Comparison of ENCODE assay signal across 1 cellular context in genomic region chr12:52741378-52742195, GRCh38.
TF ChIP-seq lines count a peak whose summit lies in the region.

No MANE protein-coding gene starts in this region.

TF ChIP-seq in HepG2, 621 proteins besides CTCF, POLR2A, EP300 and RAD21 (continued from another document and continues in another):
- TF ChIP-seq GPBP1L1 (CRISPR knock-in tag; IDR thresholded peaks at IDR 0.05) (no peak), ZNF512B (CRISPR knock-in tag; IDR thresholded peaks at IDR 0.05; ENCODE audit: borderline replicate concordance) (no peak), PAF1 (CRISPR knock-in tag; IDR thresholded peaks at IDR 0.05) (no peak), TAF1 (CRISPR knock-in tag; IDR thresholded peaks at IDR 0.05) (no peak), KLF16 (CRISPR knock-in tag; IDR thresholded peaks at IDR 0.05) (peak in 1 of 2 experiments; percentile 82; a peak in 1 of 4 replicates), ZNF605 (CRISPR knock-in tag; IDR thresholded peaks at IDR 0.05) (peak; percentile 55; the same call in 1 of the 2 replicates), ZBTB8A (CRISPR knock-in tag; IDR thresholded peaks at IDR 0.05; ENCODE audit: borderline replicate concordance, low read depth) (no peak), SATB2 (CRISPR knock-in tag; IDR thresholded peaks at IDR 0.05) (peak; percentile 75; the same call in 1 of the 2 replicates), ZNF382 (CRISPR knock-in tag; IDR thresholded peaks at IDR 0.05; ENCODE audit: borderline replicate concordance) (no peak), ZBTB33 (CRISPR knock-in tag; IDR thresholded peaks at IDR 0.05) (no peak), CHCHD3 (CRISPR knock-in tag; IDR thresholded peaks at IDR 0.05) (no peak), NR1H2 (CRISPR knock-in tag; IDR thresholded peaks at IDR 0.05; ENCODE audit: borderline replicate concordance, low read depth) (no peak), ZNF160 (CRISPR knock-in tag; IDR thresholded peaks at IDR 0.05) (no peak), MBNL3 (CRISPR knock-in tag; conservative IDR thresholded peaks at IDR 0.05) (no peak), ZBTB38 (CRISPR knock-in tag; IDR thresholded peaks at IDR 0.05) (no peak), RNF219 (CRISPR knock-in tag; IDR thresholded peaks at IDR 0.05) (no peak), ZGPAT (CRISPR knock-in tag; IDR thresholded peaks at IDR 0.05) (no peak), UBTF (CRISPR knock-in tag; IDR thresholded peaks at IDR 0.05) (no peak), TERF1 (CRISPR knock-in tag; IDR thresholded peaks at IDR 0.05) (no peak), KLF12 (CRISPR knock-in tag; IDR thresholded peaks at IDR 0.05; ENCODE audit: borderline replicate concordance) (no peak), ZNF512 (CRISPR knock-in tag; IDR thresholded peaks at IDR 0.05) (no peak), RCOR2 (CRISPR knock-in tag; IDR thresholded peaks at IDR 0.05) (no peak), FOXP4 (CRISPR knock-in tag; IDR thresholded peaks at IDR 0.05) (no peak), NKX3-1 (CRISPR knock-in tag; IDR thresholded peaks at IDR 0.05) (peak; percentile 75; the same call in 1 of the 2 replicates), SYNCRIP (IDR thresholded peaks at IDR 0.05; ENCODE audit: insufficient read depth, low read depth, low read length) (no peak), TGIF2 (CRISPR knock-in tag; IDR thresholded peaks at IDR 0.05) (peak; percentile 59; the same call in 1 of the 2 replicates), ZNF674 (CRISPR knock-in tag; IDR thresholded peaks at IDR 0.05; ENCODE audit: low read depth) (no peak), NR3C1 (CRISPR knock-in tag; IDR thresholded peaks at IDR 0.05) (no peak), MNT (IDR thresholded peaks at IDR 0.05) (no peak), THYN1 (CRISPR knock-in tag; IDR thresholded peaks at IDR 0.05; ENCODE audit: borderline replicate concordance, low read depth) (no peak), ZNF580 (CRISPR knock-in tag; IDR thresholded peaks at IDR 0.05; ENCODE audit: borderline replicate concordance, low read depth) (0 out of 2 replicates have a peak, but pooled peaks have one; percentile 40), CREB1 (IDR thresholded peaks at IDR 0.05) (no peak), CREB1 (CRISPR knock-in tag; IDR thresholded peaks at IDR 0.05) (no peak), ATRX (CRISPR knock-in tag; IDR thresholded peaks at IDR 0.05; ENCODE audit: borderline replicate concordance) (no peak), HNF1B (CRISPR knock-in tag; IDR thresholded peaks at IDR 0.05) (no peak), BORCS8-MEF2B (CRISPR knock-in tag; IDR thresholded peaks at IDR 0.05) (peak; percentile 56; the same call in 1 of the 2 replicates), ZNF20 (CRISPR knock-in tag; IDR thresholded peaks at IDR 0.05) (no peak), ZNF740 (CRISPR knock-in tag; IDR thresholded peaks at IDR 0.05) (no peak)
